27 cellular contexts compared by ENCODE assay signal in the genomic region with DNA sequence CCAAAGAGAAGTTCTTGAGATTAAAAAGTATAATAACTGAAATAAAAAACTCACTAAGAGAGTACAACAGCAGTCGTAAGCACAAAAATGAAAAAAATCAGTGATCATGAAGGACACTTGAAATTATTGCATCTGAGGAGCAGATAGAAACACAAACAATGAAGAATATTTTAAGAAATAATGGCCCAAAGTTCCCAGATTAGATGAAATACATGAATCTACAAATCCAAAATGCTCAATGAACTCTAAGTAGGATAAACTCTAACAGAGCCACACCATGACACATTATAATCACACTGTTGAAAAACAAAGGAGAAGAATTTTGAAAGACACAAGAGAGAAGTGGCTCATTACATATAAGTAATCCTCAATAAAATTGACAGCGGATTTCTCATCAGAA.
"Had no signal": no experiment of that assay in that cellular context is flagged by ENCODE, and none has a peak within 500 bp of the region (broad histone marks: within the 10 kb centered on the region; RNA-seq: fewer than 3 reads in every experiment).

No MANE protein-coding gene starts in this region.

- H3K27ac ChIP-seq: stomach, suprapubic skin, testis, thoracic aorta, thyroid gland, tibial artery, tibial nerve, transverse colon, upper lobe of left lung, upper lobe of right lung, uterus, vagina had no signal

- H3K36me3 ChIP-seq: stomach, suprapubic skin, thoracic aorta, thyroid gland, tibial artery, tibial nerve, transverse colon, upper lobe of left lung, upper lobe of right lung, uterus, vagina had no signal

- H3K4me3 ChIP-seq: stomach, suprapubic skin, testis, thoracic aorta, thyroid gland, tibial artery, tibial nerve, transverse colon, upper lobe of left lung, upper lobe of right lung, uterus, vagina had no signal

- H3K9me3 ChIP-seq: testis, thyroid gland, upper lobe of right lung had no signal

- FAIRE-seq: urothelium cell line had no signal

- H3K4me1 ChIP-seq: stomach, suprapubic skin, testis, thyroid gland, tibial artery, tibial nerve, transverse colon, upper lobe of left lung, upper lobe of right lung, uterus, vagina had no signal

- H3K27me3 ChIP-seq: stomach, suprapubic skin, testis, thyroid gland, tibial artery, tibial nerve, transverse colon, upper lobe of left lung, upper lobe of right lung, uterus, vagina had no signal

- ATAC-seq: stimulated activated effector memory CD8-positive, alpha-beta T cell treated with anti-CD3 and anti-CD28 coated beads, Interleukin-12 subunit alpha, Interleukin-12 subunit beta, amount 100 ng/mL, for 72 hours; stimulated activated memory B cell treated with anti-CD40 and anti-IgM and Interleukin-4, amounts not matched to agents 10 μg/mL and 1 μg/mL and 100 μg/mL, for 72 hours; stimulated activated naive B cell treated with anti-CD40 and anti-IgM and Interleukin-4, amounts not matched to agents 10 μg/mL and 1 μg/mL and 100 μg/mL, for 72 hours; stimulated activated naive CD8-positive, alpha-beta T cell treated with anti-CD3 and anti-CD28 coated beads, Interleukin-15, amount 100 ng/mL, for 72 hours; stimulated activated naive CD8-positive, alpha-beta T cell treated with anti-CD3 and anti-CD28 coated beads, Interleukin-15, Interleukin-2, amounts not matched to agents 100 U/mL and 50 U/mL, for 24 hours; upper lobe of right lung had no signal

- DNase-seq: stimulated activated CD4-positive, alpha-beta T cell treated with anti-CD3 and anti-CD28 coated beads, Interleukin-2, amount 100 ng/mL, for 48 hours; stimulated activated CD4-positive, alpha-beta T cell treated with anti-CD3 and anti-CD28 coated beads, Interleukin-4, amount 100 ng/mL, for 1 hour; stimulated activated CD4-positive, alpha-beta T cell treated with anti-CD3 and anti-CD28 coated beads, Interleukin-4, amount 100 ng/mL, for 24 hours; stimulated activated CD4-positive, alpha-beta T cell treated with anti-CD3 and anti-CD28 coated beads, Interleukin-4, amount 100 ng/mL, for 4 hours; stimulated activated CD8-positive, alpha-beta memory T cell treated with anti-CD3 and anti-CD28 coated beads, Interleukin-4, amount 100 ng/mL, for 48 hours; stimulated activated naive B cell treated with anti-CD40 and anti-IgM and Interleukin-4, amounts not matched to agents 10 μg/mL and 1 μg/mL and 100 μg/mL, for 72 hours; stimulated activated naive CD4-positive, alpha-beta T cell; stimulated activated naive CD4-positive, alpha-beta T cell treated with Interleukin-2 at 50 U/mL for 16 hours; stimulated activated naive CD8-positive, alpha-beta T cell treated with anti-CD3 and anti-CD28 coated beads, Interleukin-15, amount 100 ng/mL, for 72 hours; stimulated activated naive CD8-positive, alpha-beta T cell treated with anti-CD3 and anti-CD28 coated beads, Interleukin-15, Interleukin-2, amounts not matched to agents 100 U/mL and 50 U/mL, for 24 hours; stomach; substantia nigra; testis; thyroid gland; tibial artery; transverse colon; trophoblast cell; upper lobe of left lung; upper lobe of right lung; uterus had no signal
